ENCODE assay signal across 15 cellular contexts in genomic region chr16:51392651-51393187, GRCh38.
A peak's percentile ranks its signal among the peaks of the same experiment; 100 is the strongest.
DNase-seq lines count a peak whose midpoint lies in the region; ATAC-seq and TF ChIP-seq lines count a peak whose summit lies in the region.
"Had no signal": no experiment of that assay in that cellular context is flagged by ENCODE, and none has a peak within 500 bp of the region (broad histone marks: within the 10 kb centered on the region; RNA-seq: fewer than 3 reads in every experiment).

No MANE protein-coding gene starts in this region.

- no peak for TF ChIP-seq CTCF in psoas muscle (IDR thresholded peaks at IDR 0.05)

- H3K4me1 Mint-ChIP-seq in stimulated activated naive B cell treated with anti-CD40 and anti-IgM and Interleukin-4, amounts not matched to agents 10 μg/mL and 1 μg/mL and 100 μg/mL, for 72 hours = no peaks in the 10 kb centered on the region
- no peaks in the 10 kb centered on the region for H3K4me1 Mint-ChIP-seq in naive thymus-derived CD8-positive, alpha-beta T cell
- H3K4me1 Mint-ChIP-seq: natural killer cell had no signal

- ATAC-seq in psoas muscle (peak in 2 of 4 donors; percentile 49 to 54), HG03469 (IDR thresholded peaks at IDR 0.05; ENCODE audit: unreplicated experiment) (no peak)
- ATAC-seq in stimulated activated naive B cell treated with anti-CD40 and anti-IgM and Interleukin-4, amounts not matched to agents 10 μg/mL and 1 μg/mL and 100 μg/mL, for 72 hours (replicated peaks) = no peak
- ATAC-seq in naive thymus-derived CD8-positive, alpha-beta T cell = no peak
- ATAC-seq: body of pancreas, natural killer cell had no signal

- peak; percentile 51 for DNase-seq in ELR (ENCODE audit: low read depth)
- peak; percentile 53 for DNase-seq in T1000 (lab: John Stamatoyannopoulos, UW)
- DNase-seq in fibroblast of the conjunctiva (ENCODE audit: low read depth) = peak; percentile 48
- peak; percentile 12 to 52 for DNase-seq in psoas muscle
- no peak for DNase-seq in stimulated activated naive B cell treated with anti-CD40 and anti-IgM and Interleukin-4, amounts not matched to agents 10 μg/mL and 1 μg/mL and 100 μg/mL, for 72 hours
- no peak for DNase-seq in naive thymus-derived CD8-positive, alpha-beta T cell
- no peak for DNase-seq in KG1 (lab: John Stamatoyannopoulos, UW)
- DNase-seq: body of pancreas; Calu3; MV-4-11; natural killer cell; stimulated activated CD4-positive, alpha-beta T cell treated with anti-CD3 and anti-CD28 coated beads, Interleukin-4, amount 100 ng/mL, for 4 hours; T-helper 1 cell had no signal

- H3K27me3 ChIP-seq in psoas muscle (ENCODE audit: insufficient read depth in 3 of 3, low read length in 2 of 3) = peaks cover 0 to 3% (median 0%) of the 10 kb centered on the region in 3 donors
- H3K27me3 ChIP-seq: body of pancreas had no signal

- H3K4me1 ChIP-seq in psoas muscle = no peaks in the 10 kb centered on the region
- H3K4me1 ChIP-seq: body of pancreas, heart right ventricle had no signal

- WGBS in psoas muscle, 3 donors = 31 to 37% (median 34%) methylated on average over 12 of the region's 12 CpGs

- no peak overlapping the region for H3K4me3 ChIP-seq in psoas muscle
- H3K4me3 ChIP-seq: body of pancreas, heart right ventricle had no signal

- no peaks in the 10 kb centered on the region for H3K36me3 ChIP-seq in psoas muscle (ENCODE audit: insufficient read depth in 1 of 2, low read depth in 1 of 2)
- H3K36me3 ChIP-seq: heart right ventricle had no signal

- H3K9me3 Mint-ChIP-seq in stimulated activated naive B cell treated with anti-CD40 and anti-IgM and Interleukin-4, amounts not matched to agents 10 μg/mL and 1 μg/mL and 100 μg/mL, for 72 hours = peaks cover 6 to 7% of the 10 kb centered on the region in 2 donors
- peaks cover 0 to 13% (median 8%) of the 10 kb centered on the region in 9 donors for H3K9me3 Mint-ChIP-seq in naive thymus-derived CD8-positive, alpha-beta T cell

- H3K27ac Mint-ChIP-seq in stimulated activated naive B cell treated with anti-CD40 and anti-IgM and Interleukin-4, amounts not matched to agents 10 μg/mL and 1 μg/mL and 100 μg/mL, for 72 hours = no peak overlapping the region
- H3K27ac Mint-ChIP-seq in naive thymus-derived CD8-positive, alpha-beta T cell = peak overlapping the region in 1 of 10 donors; percentile 53
- H3K27ac Mint-ChIP-seq: natural killer cell had no signal

- no peak overlapping the region for H3K4me3 Mint-ChIP-seq in stimulated activated naive B cell treated with anti-CD40 and anti-IgM and Interleukin-4, amounts not matched to agents 10 μg/mL and 1 μg/mL and 100 μg/mL, for 72 hours
- no peak overlapping the region for H3K4me3 Mint-ChIP-seq in naive thymus-derived CD8-positive, alpha-beta T cell
- H3K4me3 Mint-ChIP-seq: natural killer cell had no signal

- intact Hi-C loops in psoas muscle (cut with DNase I) = no loop called here

- no peak overlapping the region for H3K27ac ChIP-seq in psoas muscle
- H3K27ac ChIP-seq: body of pancreas, heart right ventricle had no signal

- H3K9me3 ChIP-seq in psoas muscle = peaks cover 6% of the 10 kb centered on the region
- H3K9me3 ChIP-seq: body of pancreas had no signal

- no peaks in the 10 kb centered on the region for H3K36me3 Mint-ChIP-seq in stimulated activated naive B cell treated with anti-CD40 and anti-IgM and Interleukin-4, amounts not matched to agents 10 μg/mL and 1 μg/mL and 100 μg/mL, for 72 hours
- H3K36me3 Mint-ChIP-seq in naive thymus-derived CD8-positive, alpha-beta T cell = peaks cover 0 to 6% (median 0%) of the 10 kb centered on the region in 3 donors
- H3K36me3 Mint-ChIP-seq: natural killer cell had no signal

- POLR2A ChIA-PET in naive thymus-derived CD8-positive, alpha-beta T cell (lab: Charles Lee) = no interaction called here

- peaks cover 7 to 13% of the 10 kb centered on the region in 2 donors for H3K27me3 Mint-ChIP-seq in stimulated activated naive B cell treated with anti-CD40 and anti-IgM and Interleukin-4, amounts not matched to agents 10 μg/mL and 1 μg/mL and 100 μg/mL, for 72 hours
- peaks cover 0 to 8% (median 5%) of the 10 kb centered on the region in 5 donors for H3K27me3 Mint-ChIP-seq in naive thymus-derived CD8-positive, alpha-beta T cell

Comparison
In these comparisons a context has a peak if more than half of its experiments do, and no peak if none do; other contexts are left out.
1. DNase-seq: peak in ELR (single experiment), T1000 (single experiment), fibroblast of the conjunctiva (single experiment) and psoas muscle (2 of 2); none in stimulated activated naive B cell treated with anti-CD40 and anti-IgM and Interleukin-4, amounts not matched to agents 10 μg/mL and 1 μg/mL and 100 μg/mL, for 72 hours (single experiment), naive thymus-derived CD8-positive, alpha-beta T cell (0 of 10) and KG1 (single experiment).